1 cellular context compared by ENCODE assay signal in genomic region chr14:25103820-25104219, GRCh38.
TF ChIP-seq lines count a peak whose summit lies in the region.

No MANE protein-coding gene starts in this region.

TF ChIP-seq in GM23338, 12 proteins besides CTCF, POLR2A, EP300 and RAD21 (continued from another document):
- TF ChIP-seq REST (IDR thresholded peaks at IDR 0.05; ENCODE audit: unreplicated experiment) (no peak), ZNF331 (CRISPR knock-in tag; IDR thresholded peaks at IDR 0.05; ENCODE audit: low read depth) (no peak), STAT1 (IDR thresholded peaks at IDR 0.05; ENCODE audit: unreplicated experiment) (no peak), EZH2phosphoT487 (IDR thresholded peaks at IDR 0.05; ENCODE audit: unreplicated experiment) (no peak)
